In genomic region chr11:118468968-118469367, GRCh38 we compare ENCODE assay signal across 1 cellular context. TPM values are rescaled to one million over a fixed set of nuclear protein-coding genes. Genes with fewer than 3 reads are reported as not detected.
"Had no signal": no experiment of that assay in that cellular context is flagged by ENCODE, and none has a peak within 500 bp of the region (broad histone marks: within the 10 kb centered on the region; RNA-seq: fewer than 3 reads in every experiment).

No MANE protein-coding gene starts in this region.

RNA-seq across cellular contexts. Expression of gene TTC36, which starts 58.3 kb away (rescaled TPM):
- total RNA-seq: body of pancreas had no signal
